ENCODE assay signal across 1 cellular context in the genomic region with DNA sequence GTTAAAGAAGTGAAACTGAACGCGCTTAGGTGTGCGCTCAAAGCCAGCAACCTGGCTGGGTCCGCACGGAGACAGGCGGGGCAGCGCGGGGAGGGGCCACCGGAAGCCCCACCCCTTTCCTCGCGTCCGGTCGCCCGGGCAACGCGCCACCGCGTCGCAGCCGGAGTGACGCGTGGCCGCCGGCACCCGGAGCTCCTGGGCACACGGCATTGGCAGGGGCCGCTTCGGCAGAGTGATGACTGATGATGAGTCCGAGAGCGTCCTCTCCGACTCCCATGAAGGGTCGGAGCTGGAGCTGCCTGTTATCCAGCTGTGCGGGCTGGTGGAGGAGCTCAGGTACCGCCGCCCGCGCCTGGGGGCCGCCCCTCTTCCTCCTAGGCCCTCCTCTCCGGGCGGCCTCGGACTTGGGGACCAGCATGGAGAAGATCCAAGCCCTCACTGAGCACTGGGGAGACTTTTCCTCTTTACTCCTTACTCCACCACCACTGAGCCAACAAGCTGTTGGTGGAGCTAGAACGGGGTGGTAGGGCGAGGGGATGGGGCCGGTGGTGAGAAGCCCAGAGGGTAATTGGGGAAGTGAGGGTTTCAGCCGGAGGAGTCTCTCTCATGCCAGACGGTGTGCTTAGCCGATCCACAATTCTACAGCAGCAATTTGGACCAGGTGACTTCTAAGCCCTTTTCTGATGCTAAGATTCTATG.
TF ChIP-seq lines count a peak whose summit lies in the region.

No MANE protein-coding gene starts in this region.

TF ChIP-seq in HepG2, 621 proteins besides CTCF, POLR2A, EP300 and RAD21 (continued from another document and continues in another):
- TF ChIP-seq, protein P1, sequence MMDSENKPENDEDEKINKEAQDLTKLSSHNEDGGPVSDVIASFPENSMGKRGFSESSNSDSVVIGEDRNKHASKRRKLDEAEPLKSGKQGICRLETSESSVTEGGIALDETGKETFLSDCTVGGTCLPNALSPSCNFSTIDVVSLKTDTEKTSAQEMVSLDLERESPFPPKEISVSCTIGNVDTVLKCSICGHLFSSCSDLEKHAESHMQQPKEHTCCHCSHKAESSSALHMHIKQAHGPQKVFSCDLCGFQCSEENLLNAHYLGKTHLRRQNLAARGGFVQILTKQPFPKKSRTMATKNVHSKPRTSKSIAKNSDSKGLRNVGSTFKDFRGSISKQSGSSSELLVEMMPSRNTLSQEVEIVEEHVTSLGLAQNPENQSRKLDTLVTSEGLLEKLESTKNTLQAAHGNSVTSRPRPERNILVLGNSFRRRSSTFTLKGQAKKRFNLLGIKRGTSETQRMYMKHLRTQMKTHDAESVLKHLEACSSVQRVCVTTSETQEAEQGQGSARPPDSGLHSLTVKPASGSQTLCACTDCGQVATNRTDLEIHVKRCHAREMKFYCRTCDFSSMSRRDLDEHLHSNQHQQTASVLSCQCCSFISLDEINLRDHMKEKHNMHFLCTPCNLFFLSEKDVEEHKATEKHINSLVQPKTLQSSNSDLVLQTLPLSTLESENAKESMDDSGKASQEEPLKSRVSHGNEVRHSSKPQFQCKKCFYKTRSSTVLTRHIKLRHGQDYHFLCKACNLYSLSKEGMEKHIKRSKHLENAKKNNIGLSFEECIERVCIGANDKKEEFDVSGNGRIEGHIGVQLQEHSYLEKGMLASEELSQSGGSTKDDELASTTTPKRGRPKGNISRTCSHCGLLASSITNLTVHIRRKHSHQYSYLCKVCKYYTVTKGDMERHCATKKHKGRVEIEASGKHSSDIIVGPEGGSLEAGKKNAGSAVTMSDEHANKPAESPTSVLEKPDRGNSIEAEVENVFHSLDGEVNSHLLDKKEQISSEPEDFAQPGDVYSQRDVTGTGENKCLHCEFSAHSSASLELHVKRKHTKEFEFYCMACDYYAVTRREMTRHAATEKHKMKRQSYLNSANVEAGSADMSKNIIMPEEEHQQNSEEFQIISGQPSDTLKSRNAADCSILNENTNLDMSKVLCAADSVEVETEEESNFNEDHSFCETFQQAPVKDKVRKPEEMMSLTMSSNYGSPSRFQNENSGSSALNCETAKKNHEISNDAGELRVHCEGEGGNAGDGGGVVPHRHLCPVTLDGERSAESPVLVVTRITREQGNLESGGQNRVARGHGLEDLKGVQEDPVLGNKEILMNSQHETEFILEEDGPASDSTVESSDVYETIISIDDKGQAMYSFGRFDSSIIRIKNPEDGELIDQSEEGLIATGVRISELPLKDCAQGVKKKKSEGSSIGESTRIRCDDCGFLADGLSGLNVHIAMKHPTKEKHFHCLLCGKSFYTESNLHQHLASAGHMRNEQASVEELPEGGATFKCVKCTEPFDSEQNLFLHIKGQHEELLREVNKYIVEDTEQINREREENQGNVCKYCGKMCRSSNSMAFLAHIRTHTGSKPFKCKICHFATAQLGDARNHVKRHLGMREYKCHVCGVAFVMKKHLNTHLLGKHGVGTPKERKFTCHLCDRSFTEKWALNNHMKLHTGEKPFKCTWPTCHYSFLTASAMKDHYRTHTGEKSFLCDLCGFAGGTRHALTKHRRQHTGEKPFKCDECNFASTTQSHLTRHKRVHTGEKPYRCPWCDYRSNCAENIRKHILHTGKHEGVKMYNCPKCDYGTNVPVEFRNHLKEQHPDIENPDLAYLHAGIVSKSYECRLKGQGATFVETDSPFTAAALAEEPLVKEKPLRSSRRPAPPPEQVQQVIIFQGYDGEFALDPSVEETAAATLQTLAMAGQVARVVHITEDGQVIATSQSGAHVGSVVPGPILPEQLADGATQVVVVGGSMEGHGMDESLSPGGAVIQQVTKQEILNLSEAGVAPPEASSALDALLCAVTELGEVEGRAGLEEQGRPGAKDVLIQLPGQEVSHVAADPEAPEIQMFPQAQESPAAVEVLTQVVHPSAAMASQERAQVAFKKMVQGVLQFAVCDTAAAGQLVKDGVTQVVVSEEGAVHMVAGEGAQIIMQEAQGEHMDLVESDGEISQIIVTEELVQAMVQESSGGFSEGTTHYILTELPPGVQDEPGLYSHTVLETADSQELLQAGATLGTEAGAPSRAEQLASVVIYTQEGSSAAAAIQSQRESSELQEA (CRISPR knock-in tag; IDR thresholded peaks at IDR 0.05; ENCODE audit: not compliant biosample characterization), result peak; percentile 57
- TF ChIP-seq HNRNPLL (IDR thresholded peaks at IDR 0.05; ENCODE audit: low read depth, low read length, poor library complexity, severe bottlenecking) (peak; percentile 50), KLF15 (CRISPR knock-in tag; IDR thresholded peaks at IDR 0.05; ENCODE audit: borderline replicate concordance) (no peak), KDM3A (CRISPR knock-in tag; IDR thresholded peaks at IDR 0.05; ENCODE audit: low read depth) (0 out of 2 replicates have a peak, but pooled peaks have one; percentile 22), ZNF850 (CRISPR knock-in tag; conservative IDR thresholded peaks at IDR 0.05) (no peak), DPF2 (CRISPR knock-in tag; IDR thresholded peaks at IDR 0.05; ENCODE audit: borderline replicate concordance, low read depth) (no peak), ZKSCAN8 (CRISPR knock-in tag; IDR thresholded peaks at IDR 0.05; ENCODE audit: borderline replicate concordance) (no peak), ZSCAN21 (CRISPR knock-in tag; IDR thresholded peaks at IDR 0.05; ENCODE audit: borderline replicate concordance) (no peak), PHF20 (CRISPR knock-in tag; IDR thresholded peaks at IDR 0.05) (peak; percentile 77), ZNF382 (CRISPR knock-in tag; IDR thresholded peaks at IDR 0.05; ENCODE audit: borderline replicate concordance) (no peak), RFX5 (IDR thresholded peaks at IDR 0.05; ENCODE audit: low read depth, low read length) (no peak), ZSCAN30 (CRISPR knock-in tag; IDR thresholded peaks at IDR 0.05) (no peak), DR1 (CRISPR knock-in tag; IDR thresholded peaks at IDR 0.05) (no peak), PHF5A (CRISPR knock-in tag; IDR thresholded peaks at IDR 0.05; ENCODE audit: low read depth, unreplicated experiment) (no peak), NFKBIZ (CRISPR knock-in tag; IDR thresholded peaks at IDR 0.05) (no peak), NFYC (CRISPR knock-in tag; IDR thresholded peaks at IDR 0.05) (0 out of 2 replicates have a peak, but pooled peaks have one; percentile 41), SMARCC2 (IDR thresholded peaks at IDR 0.05) (no peak), ZNF143 (CRISPR knock-in tag; IDR thresholded peaks at IDR 0.05) (peak; percentile 50; the same call in 1 of the 2 replicates), JUND (CRISPR knock-in tag; IDR thresholded peaks at IDR 0.05) (no peak), ZNF605 (CRISPR knock-in tag; IDR thresholded peaks at IDR 0.05) (no peak), ZNF644 (CRISPR knock-in tag; IDR thresholded peaks at IDR 0.05; ENCODE audit: low read depth) (no peak), ONECUT2 (CRISPR knock-in tag; IDR thresholded peaks at IDR 0.05) (no peak), ZNF256 (CRISPR knock-in tag; conservative IDR thresholded peaks at IDR 0.05) (0 out of 2 replicates have a peak, but pooled peaks have one; percentile 67), ZNF121 (CRISPR knock-in tag; IDR thresholded peaks at IDR 0.05) (no peak), ESRRA (CRISPR knock-in tag; IDR thresholded peaks at IDR 0.05; ENCODE audit: low read depth) (no peak)
- TF ChIP-seq, protein P2, sequence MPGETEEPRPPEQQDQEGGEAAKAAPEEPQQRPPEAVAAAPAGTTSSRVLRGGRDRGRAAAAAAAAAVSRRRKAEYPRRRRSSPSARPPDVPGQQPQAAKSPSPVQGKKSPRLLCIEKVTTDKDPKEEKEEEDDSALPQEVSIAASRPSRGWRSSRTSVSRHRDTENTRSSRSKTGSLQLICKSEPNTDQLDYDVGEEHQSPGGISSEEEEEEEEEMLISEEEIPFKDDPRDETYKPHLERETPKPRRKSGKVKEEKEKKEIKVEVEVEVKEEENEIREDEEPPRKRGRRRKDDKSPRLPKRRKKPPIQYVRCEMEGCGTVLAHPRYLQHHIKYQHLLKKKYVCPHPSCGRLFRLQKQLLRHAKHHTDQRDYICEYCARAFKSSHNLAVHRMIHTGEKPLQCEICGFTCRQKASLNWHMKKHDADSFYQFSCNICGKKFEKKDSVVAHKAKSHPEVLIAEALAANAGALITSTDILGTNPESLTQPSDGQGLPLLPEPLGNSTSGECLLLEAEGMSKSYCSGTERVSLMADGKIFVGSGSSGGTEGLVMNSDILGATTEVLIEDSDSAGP (CRISPR knock-in tag; IDR thresholded peaks at IDR 0.05; ENCODE audit: borderline replicate concordance), result peak; percentile 66; the same call in 1 of the 2 replicates
- TF ChIP-seq, protein P3, sequence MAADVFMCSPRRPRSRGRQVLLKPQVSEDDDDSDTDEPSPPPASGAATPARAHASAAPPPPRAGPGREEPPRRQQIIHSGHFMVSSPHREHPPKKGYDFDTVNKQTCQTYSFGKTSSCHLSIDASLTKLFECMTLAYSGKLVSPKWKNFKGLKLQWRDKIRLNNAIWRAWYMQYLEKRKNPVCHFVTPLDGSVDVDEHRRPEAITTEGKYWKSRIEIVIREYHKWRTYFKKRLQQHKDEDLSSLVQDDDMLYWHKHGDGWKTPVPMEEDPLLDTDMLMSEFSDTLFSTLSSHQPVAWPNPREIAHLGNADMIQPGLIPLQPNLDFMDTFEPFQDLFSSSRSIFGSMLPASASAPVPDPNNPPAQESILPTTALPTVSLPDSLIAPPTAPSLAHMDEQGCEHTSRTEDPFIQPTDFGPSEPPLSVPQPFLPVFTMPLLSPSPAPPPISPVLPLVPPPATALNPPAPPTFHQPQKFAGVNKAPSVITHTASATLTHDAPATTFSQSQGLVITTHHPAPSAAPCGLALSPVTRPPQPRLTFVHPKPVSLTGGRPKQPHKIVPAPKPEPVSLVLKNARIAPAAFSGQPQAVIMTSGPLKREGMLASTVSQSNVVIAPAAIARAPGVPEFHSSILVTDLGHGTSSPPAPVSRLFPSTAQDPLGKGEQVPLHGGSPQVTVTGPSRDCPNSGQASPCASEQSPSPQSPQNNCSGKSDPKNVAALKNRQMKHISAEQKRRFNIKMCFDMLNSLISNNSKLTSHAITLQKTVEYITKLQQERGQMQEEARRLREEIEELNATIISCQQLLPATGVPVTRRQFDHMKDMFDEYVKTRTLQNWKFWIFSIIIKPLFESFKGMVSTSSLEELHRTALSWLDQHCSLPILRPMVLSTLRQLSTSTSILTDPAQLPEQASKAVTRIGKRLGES (CRISPR knock-in tag; IDR thresholded peaks at IDR 0.05; ENCODE audit: borderline replicate concordance), result no peak
- TF ChIP-seq, protein P4, sequence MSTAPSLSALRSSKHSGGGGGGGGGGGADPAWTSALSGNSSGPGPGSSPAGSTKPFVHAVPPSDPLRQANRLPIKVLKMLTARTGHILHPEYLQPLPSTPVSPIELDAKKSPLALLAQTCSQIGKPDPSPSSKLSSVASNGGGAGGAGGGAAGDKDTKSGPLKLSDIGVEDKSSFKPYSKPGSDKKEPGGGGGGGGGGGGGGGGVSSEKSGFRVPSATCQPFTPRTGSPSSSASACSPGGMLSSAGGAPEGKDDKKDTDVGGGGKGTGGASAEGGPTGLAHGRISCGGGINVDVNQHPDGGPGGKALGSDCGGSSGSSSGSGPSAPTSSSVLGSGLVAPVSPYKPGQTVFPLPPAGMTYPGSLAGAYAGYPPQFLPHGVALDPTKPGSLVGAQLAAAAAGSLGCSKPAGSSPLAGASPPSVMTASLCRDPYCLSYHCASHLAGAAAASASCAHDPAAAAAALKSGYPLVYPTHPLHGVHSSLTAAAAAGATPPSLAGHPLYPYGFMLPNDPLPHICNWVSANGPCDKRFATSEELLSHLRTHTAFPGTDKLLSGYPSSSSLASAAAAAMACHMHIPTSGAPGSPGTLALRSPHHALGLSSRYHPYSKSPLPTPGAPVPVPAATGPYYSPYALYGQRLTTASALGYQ (CRISPR knock-in tag; IDR thresholded peaks at IDR 0.05), result no peak
- TF ChIP-seq, protein P5, sequence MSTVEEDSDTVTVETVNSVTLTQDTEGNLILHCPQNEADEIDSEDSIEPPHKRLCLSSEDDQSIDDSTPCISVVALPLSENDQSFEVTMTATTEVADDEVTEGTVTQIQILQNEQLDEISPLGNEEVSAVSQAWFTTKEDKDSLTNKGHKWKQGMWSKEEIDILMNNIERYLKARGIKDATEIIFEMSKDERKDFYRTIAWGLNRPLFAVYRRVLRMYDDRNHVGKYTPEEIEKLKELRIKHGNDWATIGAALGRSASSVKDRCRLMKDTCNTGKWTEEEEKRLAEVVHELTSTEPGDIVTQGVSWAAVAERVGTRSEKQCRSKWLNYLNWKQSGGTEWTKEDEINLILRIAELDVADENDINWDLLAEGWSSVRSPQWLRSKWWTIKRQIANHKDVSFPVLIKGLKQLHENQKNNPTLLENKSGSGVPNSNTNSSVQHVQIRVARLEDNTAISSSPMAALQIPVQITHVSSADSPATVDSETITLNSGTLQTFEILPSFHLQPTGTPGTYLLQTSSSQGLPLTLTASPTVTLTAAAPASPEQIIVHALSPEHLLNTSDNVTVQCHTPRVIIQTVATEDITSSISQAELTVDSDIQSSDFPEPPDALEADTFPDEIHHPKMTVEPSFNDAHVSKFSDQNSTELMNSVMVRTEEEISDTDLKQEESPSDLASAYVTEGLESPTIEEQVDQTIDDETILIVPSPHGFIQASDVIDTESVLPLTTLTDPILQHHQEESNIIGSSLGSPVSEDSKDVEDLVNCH (CRISPR knock-in tag; IDR thresholded peaks at IDR 0.05), result no peak
- TF ChIP-seq, protein P6, sequence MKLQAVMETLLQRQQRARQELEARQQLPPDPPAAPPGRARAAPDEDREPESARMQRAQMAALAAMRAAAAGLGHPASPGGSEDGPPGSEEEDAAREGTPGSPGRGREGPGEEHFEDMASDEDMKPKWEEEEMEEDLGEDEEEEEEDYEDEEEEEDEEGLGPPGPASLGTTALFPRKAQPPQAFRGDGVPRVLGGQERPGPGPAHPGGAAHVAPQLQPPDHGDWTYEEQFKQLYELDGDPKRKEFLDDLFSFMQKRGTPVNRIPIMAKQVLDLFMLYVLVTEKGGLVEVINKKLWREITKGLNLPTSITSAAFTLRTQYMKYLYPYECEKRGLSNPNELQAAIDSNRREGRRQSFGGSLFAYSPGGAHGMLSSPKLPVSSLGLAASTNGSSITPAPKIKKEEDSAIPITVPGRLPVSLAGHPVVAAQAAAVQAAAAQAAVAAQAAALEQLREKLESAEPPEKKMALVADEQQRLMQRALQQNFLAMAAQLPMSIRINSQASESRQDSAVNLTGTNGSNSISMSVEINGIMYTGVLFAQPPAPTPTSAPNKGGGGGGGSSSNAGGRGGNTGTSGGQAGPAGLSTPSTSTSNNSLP (IDR thresholded peaks at IDR 0.05; ENCODE audit: low read depth, low read length), result no peak
- TF ChIP-seq, protein P7, sequence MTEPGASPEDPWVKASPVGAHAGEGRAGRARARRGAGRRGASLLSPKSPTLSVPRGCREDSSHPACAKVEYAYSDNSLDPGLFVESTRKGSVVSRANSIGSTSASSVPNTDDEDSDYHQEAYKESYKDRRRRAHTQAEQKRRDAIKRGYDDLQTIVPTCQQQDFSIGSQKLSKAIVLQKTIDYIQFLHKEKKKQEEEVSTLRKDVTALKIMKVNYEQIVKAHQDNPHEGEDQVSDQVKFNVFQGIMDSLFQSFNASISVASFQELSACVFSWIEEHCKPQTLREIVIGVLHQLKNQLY (CRISPR knock-in tag; IDR thresholded peaks at IDR 0.05), result no peak
- TF ChIP-seq, protein P8, sequence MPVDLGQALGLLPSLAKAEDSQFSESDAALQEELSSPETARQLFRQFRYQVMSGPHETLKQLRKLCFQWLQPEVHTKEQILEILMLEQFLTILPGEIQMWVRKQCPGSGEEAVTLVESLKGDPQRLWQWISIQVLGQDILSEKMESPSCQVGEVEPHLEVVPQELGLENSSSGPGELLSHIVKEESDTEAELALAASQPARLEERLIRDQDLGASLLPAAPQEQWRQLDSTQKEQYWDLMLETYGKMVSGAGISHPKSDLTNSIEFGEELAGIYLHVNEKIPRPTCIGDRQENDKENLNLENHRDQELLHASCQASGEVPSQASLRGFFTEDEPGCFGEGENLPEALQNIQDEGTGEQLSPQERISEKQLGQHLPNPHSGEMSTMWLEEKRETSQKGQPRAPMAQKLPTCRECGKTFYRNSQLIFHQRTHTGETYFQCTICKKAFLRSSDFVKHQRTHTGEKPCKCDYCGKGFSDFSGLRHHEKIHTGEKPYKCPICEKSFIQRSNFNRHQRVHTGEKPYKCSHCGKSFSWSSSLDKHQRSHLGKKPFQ (CRISPR knock-in tag; IDR thresholded peaks at IDR 0.05; ENCODE audit: insufficient replicate concordance), result no peak
